Comparison of ENCODE assay signal across 8 cellular contexts in genomic region chr9:134381671-134382505, GRCh38. TPM values are rescaled to one million over a fixed set of nuclear protein-coding genes. Genes with fewer than 3 reads are reported as not detected.
DNase-seq lines count a peak whose midpoint lies in the region; ATAC-seq and TF ChIP-seq lines count a peak whose summit lies in the region.

No MANE protein-coding gene starts in this region.

- ATAC-seq in left colon, result peak; percentile 2
- ATAC-seq in GM18520 (IDR thresholded peaks at IDR 0.05; ENCODE audit: unreplicated experiment), result no peak

- TF ChIP-seq CTCF in BE2C (IDR thresholded peaks at IDR 0.05; ENCODE audit: low read depth, low read length) (peak; percentile 26; the same call in 1 of the 2 replicates), vagina (IDR thresholded peaks at IDR 0.05) (no peak)

- no peak overlapping the region for H3K4me3 ChIP-seq in BE2C (ENCODE audit: low read depth, low read length)
- H3K4me3 ChIP-seq in vagina, result no peak overlapping the region

- no peak for TF ChIP-seq POLR2A in vagina (IDR thresholded peaks at IDR 0.05)

- no peaks in the 10 kb centered on the region for H3K9me3 ChIP-seq in BE2C
- H3K9me3 ChIP-seq in vagina, result no peaks in the 10 kb centered on the region

- no peaks in the 10 kb centered on the region for H3K27me3 ChIP-seq in BE2C
- no peaks in the 10 kb centered on the region for H3K27me3 ChIP-seq in vagina

- intact Hi-C loops in left colon (cut with DNase I, micrococcal nuclease) (no loop called here), vagina (cut with DNase I) (no loop called here), posterior vena cava (cut with DNase I) (no loop called here)

- H3K27ac ChIP-seq in vagina, result peak overlapping the region; percentile 57

- DNase-seq in BE2C, result no peak
- DNase-seq in Kasumi-1 (lab: John Stamatoyannopoulos, UW), result peak; percentile 70 to 83
- peak; percentile 68 for DNase-seq in activated gamma-delta T cell treated with Interleukin-2 at 50 U/mL for 16 hours
- DNase-seq in left colon, result peak; percentile 58 to 62
- DNase-seq in vagina (ENCODE audit: extremely low spot score in 2 of 2), result no peak
- DNase-seq in posterior vena cava (ENCODE audit: low spot score), result no peak
- DNase-seq in retina, result no peak

- H3K4me1 ChIP-seq in BE2C (peaks cover 29% of the 10 kb centered on the region), vagina (peaks cover 100% of the 10 kb centered on the region)

- no peaks in the 10 kb centered on the region for H3K36me3 ChIP-seq in BE2C
- H3K36me3 ChIP-seq in vagina, result no peaks in the 10 kb centered on the region

RNA-seq across cellular contexts. Expression of gene RXRA, which starts 55.6 kb away (rescaled TPM):
- polyA plus RNA-seq in BE2C (2012; ENCODE audit: insufficient read depth, insufficient read length, low read depth), result 47.3 TPM
- 10 to 100 TPM; 68.3 to 88.9 TPM for total RNA-seq in left colon
- 49.4 TPM for total RNA-seq in vagina
- total RNA-seq in posterior vena cava, result 10 to 100 TPM; 41.5 to 44.7 TPM

Comparison
In these comparisons a context has a peak if more than half of its experiments do, and no peak if none do; other contexts are left out.
1. DNase-seq: peak in Kasumi-1 (2 of 2), activated gamma-delta T cell treated with Interleukin-2 at 50 U/mL for 16 hours (single experiment) and left colon (2 of 2); none in BE2C (single experiment), vagina (0 of 2), posterior vena cava (single experiment) and retina (single experiment).